ENCODE assay signal across 1 cellular context in the genomic region with DNA sequence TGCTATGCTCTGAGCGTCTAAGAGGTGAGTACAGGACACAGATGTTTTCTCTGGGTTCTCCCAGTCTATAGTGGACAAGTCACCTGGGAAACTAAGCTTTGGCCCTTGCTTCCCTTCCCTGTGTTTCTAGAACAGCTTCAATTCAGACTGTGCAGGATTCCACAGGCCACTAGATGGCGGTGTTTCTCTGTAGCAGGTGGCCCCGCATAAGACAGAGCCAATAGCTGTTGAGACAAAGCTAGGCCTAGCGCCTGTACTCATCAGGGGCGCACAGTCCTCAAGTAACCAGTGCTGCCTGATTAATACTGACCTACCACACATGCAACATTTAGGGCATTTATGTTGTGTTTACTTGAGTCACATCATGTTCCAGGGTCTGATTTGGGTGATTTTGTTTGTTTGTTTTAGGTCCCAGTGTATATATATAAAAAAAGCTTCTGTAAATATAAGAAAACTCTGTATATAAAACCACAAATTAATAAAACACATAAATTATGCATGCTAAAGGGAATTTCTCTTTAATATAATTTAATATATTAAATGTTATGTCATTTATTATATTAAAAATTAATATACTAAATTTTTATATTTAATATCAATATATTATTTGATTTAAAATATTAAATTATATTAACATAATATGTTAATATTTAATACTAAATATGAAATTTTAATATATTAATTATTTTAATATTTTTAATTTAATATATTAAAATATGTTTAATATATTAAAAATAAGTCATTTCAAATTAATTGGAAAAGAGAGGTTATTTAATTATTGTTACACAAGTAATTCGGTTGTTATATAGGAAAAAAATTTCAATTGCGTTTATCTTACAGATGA.
A peak's percentile ranks its signal among the peaks of the same experiment; 100 is the strongest.
TF ChIP-seq lines count a peak whose summit lies in the region.

No MANE protein-coding gene starts in this region.

TF ChIP-seq in HEK293, 187 proteins besides CTCF, POLR2A, EP300 and RAD21 (continued from another document):
- TF ChIP-seq PRDM2 (tag by site-specific recombination; IDR thresholded peaks at IDR 0.05; ENCODE audit: borderline replicate concordance) (no peak), ZNF10 (tag by site-specific recombination; IDR thresholded peaks at IDR 0.05) (peak; percentile 100), ZNF341 (tag by site-specific recombination; IDR thresholded peaks at IDR 0.05; ENCODE audit: low read depth) (peak; percentile 45), ZNF391 (tag by site-specific recombination; IDR thresholded peaks at IDR 0.05; ENCODE audit: borderline replicate concordance, low read depth) (no peak), REPIN1 (tag by site-specific recombination; IDR thresholded peaks at IDR 0.05; ENCODE audit: low read depth) (no peak), ZNF645 (tag by site-specific recombination; IDR thresholded peaks at IDR 0.05) (no peak), MZF1 (tag by site-specific recombination; IDR thresholded peaks at IDR 0.05; ENCODE audit: borderline replicate concordance) (no peak; the same call in 1 of the 2 replicates), ZBTB8A (tag by site-specific recombination; IDR thresholded peaks at IDR 0.05) (peak; percentile 20; the same call in 1 of the 2 replicates)
